5 cellular contexts compared by ENCODE assay signal in the genomic region with DNA sequence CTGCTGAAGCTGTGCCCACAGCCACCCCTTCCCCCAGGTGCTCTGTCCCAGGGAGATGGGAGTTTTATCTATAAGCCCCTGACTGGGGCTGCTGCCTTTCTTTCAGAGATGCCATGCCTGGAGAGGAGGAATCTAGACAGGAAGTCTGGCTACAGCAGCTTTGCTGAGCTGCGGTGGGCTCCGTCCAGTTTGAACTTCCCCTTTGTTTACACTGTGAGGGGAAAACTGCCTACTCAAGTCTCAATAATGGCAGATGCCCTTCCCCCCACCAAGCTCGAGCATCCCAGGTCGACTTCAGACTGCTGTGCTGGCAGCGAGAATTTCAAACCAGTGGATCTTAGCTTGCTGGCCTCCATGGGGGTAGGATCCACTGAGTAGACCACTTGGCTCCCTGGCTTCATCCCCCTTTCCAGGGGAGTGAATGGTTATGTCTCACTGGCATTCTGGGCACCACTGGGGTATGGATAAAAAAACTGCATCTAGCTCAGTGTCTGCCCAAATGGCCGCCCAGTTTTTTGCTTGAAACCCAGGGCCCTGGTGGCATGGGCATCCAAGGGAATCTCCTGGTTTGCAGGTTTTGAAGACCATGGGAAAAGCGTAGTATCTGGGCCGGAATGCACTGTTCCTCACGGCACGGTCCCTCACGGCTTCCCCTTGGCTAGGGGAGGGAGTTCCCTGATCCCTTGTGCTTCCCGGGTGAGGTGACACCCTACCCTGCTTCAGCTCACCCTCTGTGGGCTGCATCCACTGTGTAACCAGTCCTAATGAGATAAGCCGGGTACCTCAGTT. TPM values are rescaled to one million over a fixed set of nuclear protein-coding genes. Genes with fewer than 3 reads are reported as not detected.
"Had no signal": no experiment of that assay in that cellular context is flagged by ENCODE, and none has a peak within 500 bp of the region (broad histone marks: within the 10 kb centered on the region; RNA-seq: fewer than 3 reads in every experiment).

No MANE protein-coding gene starts in this region.

RNA-seq across cellular contexts. Expression of a gene that starts 11.8 kb away (rescaled TPM):
- total RNA-seq: GM23338, H1, H9, IMR-90, K562 had no signal
- polyA plus RNA-seq: H1, IMR-90, K562 had no signal
